ENCODE assay signal across 9 cellular contexts in the genomic region with DNA sequence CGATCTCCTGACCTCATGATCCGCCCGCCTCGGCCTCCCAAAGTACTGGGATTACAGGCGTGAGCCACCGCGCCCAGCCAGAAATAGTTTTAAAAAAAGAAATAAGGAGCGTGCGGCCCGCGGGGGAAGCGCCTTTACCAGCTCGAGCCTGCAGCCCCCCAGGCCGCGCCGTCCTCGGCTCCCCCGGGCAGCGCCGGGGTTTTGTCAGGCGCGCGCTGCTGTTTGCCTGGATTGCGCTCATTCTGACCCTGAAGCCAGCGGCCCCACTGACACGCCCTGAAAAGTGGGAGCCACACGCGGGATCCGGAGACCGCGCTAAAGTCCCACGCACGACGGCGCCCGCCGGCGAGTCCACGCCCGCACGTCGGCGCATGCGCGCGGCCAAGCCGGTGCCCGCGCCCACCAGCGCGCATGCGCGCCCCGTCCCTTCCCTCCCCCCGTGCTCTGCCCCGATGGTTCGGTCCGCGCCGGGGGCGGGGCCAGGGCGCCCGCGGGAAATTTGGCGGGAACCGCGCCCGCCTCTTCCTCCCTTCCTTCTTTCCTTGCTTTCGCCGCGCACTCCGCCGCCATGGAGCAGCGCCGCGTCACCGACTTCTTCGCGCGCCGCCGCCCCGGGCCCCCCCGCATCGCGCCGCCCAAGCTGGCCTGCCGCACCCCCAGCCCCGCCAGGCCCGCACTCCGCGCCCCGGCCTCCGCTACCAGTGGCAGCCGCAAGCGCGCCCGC. TPM values are rescaled to one million over a fixed set of nuclear protein-coding genes. Genes with fewer than 3 reads are reported as not detected.
DNase-seq lines count a peak whose midpoint lies in the region; ATAC-seq, FAIRE-seq and TF ChIP-seq lines count a peak whose summit lies in the region.
"Had no signal": no experiment of that assay in that cellular context is flagged by ENCODE, and none has a peak within 500 bp of the region (broad histone marks: within the 10 kb centered on the region; RNA-seq: fewer than 3 reads in every experiment).

A gene (plus strand): TSS at position 526 of the 724 bp plus-strand sequence. CDS start 43 bp downstream, at position 569.

- BruUV-seq in HepG2 (replicated peaks; lab: Mats Ljungman, UMichigan) = no TSS peak

- peak within 1 kb of the TSS; percentile 73 to 88 (median 76) for H3K4me3 ChIP-seq in HepG2 (replicated peaks in 1 of 3; ENCODE audit: insufficient read depth in 1 of 3, low read depth in 2 of 3, low read length in 3 of 3)

- TF ChIP-seq CTCF in HepG2 (CRISPR knock-in tag; IDR thresholded peaks at IDR 0.05) = 0 out of 2 replicates have a peak, but pooled peaks have one; percentile 9

- FAIRE-seq in HepG2 (lab: Jason Lieb, UNC) = peak; percentile 61
- FAIRE-seq: A204.1 had no signal

- peaks cover 42% of the 10 kb centered on the region for H3K4me1 Mint-ChIP-seq in dendritic cell treated with granulocyte-macrophage colony-stimulating factor and Interleukin-4, amounts not matched to agents 40 ng/mL and 50 ng/mL, for 4 days (ENCODE audit: low read depth)

- TF ChIP-seq EP300 in HepG2 (IDR thresholded peaks at IDR 0.05; ENCODE audit: low read depth in 2 of 2, low read length in 2 of 2) (peak in 1 of 2 experiments; percentile 41; a peak in 1 of 4 replicates), HepG2 (CRISPR knock-in tag; IDR thresholded peaks at IDR 0.05; ENCODE audit: borderline replicate concordance) (no peak)

- CTCF ChIA-PET in HepG2 (lab: Yijun Ruan, JAX; ENCODE audit: low intra/inter-chr PET ratio, low total read pairs) = no interaction called here

- ATAC-seq in HG03097 (IDR thresholded peaks at IDR 0.05; ENCODE audit: low FRiP score, unreplicated experiment) = peak; percentile 58
- ATAC-seq in HepG2 = peak; percentile 9; the same call in 1 of the 3 replicates

- no peaks in the 10 kb centered on the region for H4K20me1 ChIP-seq in HepG2 (ENCODE audit: insufficient read depth, low read length)

- no peak within 1 kb of the TSS for H2AFZ ChIP-seq in HepG2 (ENCODE audit: low read length)

- intact Hi-C loops in dendritic cell treated with granulocyte-macrophage colony-stimulating factor and Interleukin-4, amounts not matched to agents 40 ng/mL and 50 ng/mL, for 4 days (cut with micrococcal nuclease) = no loop called here
- intact Hi-C loops in HepG2 (cut with micrococcal nuclease; ENCODE audit: unreplicated experiment) = no loop called here

- under 1% methylated on average over 81 of the region's 98 CpGs for WGBS in HepG2 (ENCODE audit: low lambda C conversion rate)

- H3K9me3 ChIP-seq in HepG2 (ENCODE audit: low read length) = no peaks in the 10 kb centered on the region

- peaks cover 24% of the 10 kb centered on the region for H3K4me1 ChIP-seq in HepG2 (ENCODE audit: insufficient read depth, low read length)

- H3K27me3 ChIP-seq in HepG2 (ENCODE audit: control insufficient read depth in 1 of 2, insufficient read depth in 2 of 2, low read length in 2 of 2) = no peaks in the 10 kb centered on the region

- in situ Hi-C loops in HepG2 (cut with HindIII; ENCODE audit: extremely low pct_ligation_motif_present, low pct_unique_long_range_greater_than_20kb) = loop anchor here (5.0 kb wide), 1 partner anchor 46 kb away; no protein-coding TSS in a partner anchor

- peak within 1 kb of the TSS; percentile 99 for H3K4me2 ChIP-seq in HepG2 (ENCODE audit: low read depth, low read length)

- peaks cover 14% of the 10 kb centered on the region for H3K79me2 ChIP-seq in HepG2 (ENCODE audit: insufficient read depth, low read length)

- peaks cover 11 to 29% of the 10 kb centered on the region in 2 experiments for H3K36me3 ChIP-seq in HepG2 (replicated peaks in 1 of 2; ENCODE audit: control insufficient read depth in 1 of 2, insufficient read depth in 2 of 2, low read length in 2 of 2)

- H3K9me3 Mint-ChIP-seq in dendritic cell treated with granulocyte-macrophage colony-stimulating factor and Interleukin-4, amounts not matched to agents 40 ng/mL and 50 ng/mL, for 4 days = no peaks in the 10 kb centered on the region

- peak within 1 kb of the TSS; percentile 71 for H3K27ac ChIP-seq in HepG2 (ENCODE audit: extremely low read length, insufficient read depth, low read length)

- peak in 1 of 2 experiments; percentile 51; a peak in 2 of 4 replicates for TF ChIP-seq POLR2A in HepG2 (IDR thresholded peaks at IDR 0.05; ENCODE audit: insufficient read depth in 1 of 2, low read depth in 2 of 2, low read length in 2 of 2)

- peaks cover 13% of the 10 kb centered on the region for H3K36me3 Mint-ChIP-seq in dendritic cell treated with granulocyte-macrophage colony-stimulating factor and Interleukin-4, amounts not matched to agents 40 ng/mL and 50 ng/mL, for 4 days (ENCODE audit: low read depth)

- TF ChIP-seq RAD21 in HepG2 (CRISPR knock-in tag; IDR thresholded peaks at IDR 0.05) = 0 out of 2 replicates have a peak, but pooled peaks have one; percentile 53

- H3K27me3 Mint-ChIP-seq in dendritic cell treated with granulocyte-macrophage colony-stimulating factor and Interleukin-4, amounts not matched to agents 40 ng/mL and 50 ng/mL, for 4 days = peaks cover 10% of the 10 kb centered on the region

- peak within 1 kb of the TSS; percentile 79 for H3K27ac Mint-ChIP-seq in dendritic cell treated with granulocyte-macrophage colony-stimulating factor and Interleukin-4, amounts not matched to agents 40 ng/mL and 50 ng/mL, for 4 days

- peak; percentile 95 for DNase-seq in DMS 273 (lab: John Stamatoyannopoulos, UW; ENCODE audit: unreplicated experiment)
- DNase-seq in DMS 273 treated with DMSO at 0.1 percent for 48 hours (lab: John Stamatoyannopoulos, UW) = no peak
- peak; percentile 60 for DNase-seq in NCI-H460 (ENCODE audit: extremely low read depth, low read depth)
- peak; percentile 78 for DNase-seq in activated CD4-positive, alpha-beta T cell treated with anti-CD3 and anti-CD28 coated beads, Interleukin-2, amount 50 U/mL, for 1 hour
- peak; percentile 65 for DNase-seq in HepG2 (ENCODE audit: low spot score)
- peak; percentile 81 to 92 for DNase-seq in stimulated activated CD4-positive, alpha-beta T cell treated with anti-CD3 and anti-CD28 coated beads, Interleukin-2, amount 100 ng/mL, for 48 hours

- H3K4me3 Mint-ChIP-seq in dendritic cell treated with granulocyte-macrophage colony-stimulating factor and Interleukin-4, amounts not matched to agents 40 ng/mL and 50 ng/mL, for 4 days = peak within 1 kb of the TSS; percentile 78

- POLR2A ChIA-PET in HepG2 (lab: Yijun Ruan, JAX) = interaction anchor here (1.1 to 1.3 kb wide), 2 partner anchors 8 to 10 kb away, joined by 3 to 5 read pairs; a partner anchor contains a TSS

- peak within 1 kb of the TSS; percentile 77 for H3K9ac ChIP-seq in HepG2 (ENCODE audit: insufficient read depth, low read depth, low read length)

TF ChIP-seq in HepG2, 621 proteins besides CTCF, POLR2A, EP300 and RAD21 (continues in another document):
- TF ChIP-seq HES4 (CRISPR knock-in tag; IDR thresholded peaks at IDR 0.05; ENCODE audit: borderline replicate concordance) (peak; percentile 75), ZKSCAN5 (CRISPR knock-in tag; IDR thresholded peaks at IDR 0.05) (no peak)
- TF ChIP-seq, protein P1, sequence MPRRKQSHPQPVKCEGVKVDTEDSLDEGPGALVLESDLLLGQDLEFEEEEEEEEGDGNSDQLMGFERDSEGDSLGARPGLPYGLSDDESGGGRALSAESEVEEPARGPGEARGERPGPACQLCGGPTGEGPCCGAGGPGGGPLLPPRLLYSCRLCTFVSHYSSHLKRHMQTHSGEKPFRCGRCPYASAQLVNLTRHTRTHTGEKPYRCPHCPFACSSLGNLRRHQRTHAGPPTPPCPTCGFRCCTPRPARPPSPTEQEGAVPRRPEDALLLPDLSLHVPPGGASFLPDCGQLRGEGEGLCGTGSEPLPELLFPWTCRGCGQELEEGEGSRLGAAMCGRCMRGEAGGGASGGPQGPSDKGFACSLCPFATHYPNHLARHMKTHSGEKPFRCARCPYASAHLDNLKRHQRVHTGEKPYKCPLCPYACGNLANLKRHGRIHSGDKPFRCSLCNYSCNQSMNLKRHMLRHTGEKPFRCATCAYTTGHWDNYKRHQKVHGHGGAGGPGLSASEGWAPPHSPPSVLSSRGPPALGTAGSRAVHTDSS (CRISPR knock-in tag; conservative IDR thresholded peaks at IDR 0.05) = 0 out of 2 replicates have a peak, but pooled peaks have one; percentile 79

RNA-seq across cellular contexts. Expression of the gene that starts here (rescaled TPM):
- 12.5 and 13.8 TPM in 2 replicates for total RNA-seq in NCI-H460 (2014; rRNA removed; shearing (Covaris generic))
- polyA plus RNA-seq in NCI-H460 (2014; cell fraction: nucleus; rRNA removed) = 26.9 and 63.7 TPM in 2 replicates
- 16.5 and 23.1 TPM in 2 replicates for total RNA-seq in HepG2 (2016; rRNA removed; fragmentation: Illumina TruSeq; extraction: Trizol)
- 14.3 and 18.2 TPM in 2 replicates for total RNA-seq in HepG2 (2016; cell fraction: cytosol; rRNA removed; fragmentation: Illumina TruSeq; extraction: Trizol; ENCODE audit: low read depth)
- 15.0 and 21.7 TPM in 2 replicates for total RNA-seq in HepG2 (2016; cell fraction: insoluble cytoplasmic fraction; rRNA removed; fragmentation: Illumina TruSeq; extraction: Trizol)
- total RNA-seq in HepG2 (2016; cell fraction: membrane; rRNA removed; fragmentation: Illumina TruSeq; extraction: Trizol) = 30.9 and 31.0 TPM in 2 replicates
- total RNA-seq in HepG2 (2016; cell fraction: nucleus; rRNA removed; fragmentation: Illumina TruSeq; extraction: Trizol) = 12.6 and 18.8 TPM in 2 replicates
- 17.9 and 23.8 TPM in 2 replicates for polyA plus RNA-seq in HepG2 (2011; rRNA removed)
- polyA plus RNA-seq in HepG2 (2011; cell fraction: cytosol; rRNA removed) = 15.0 and 37.3 TPM in 2 replicates
- polyA plus RNA-seq in HepG2 (2011; cell fraction: nucleus; rRNA removed) = 29.6 and 46.8 TPM in 2 replicates
- polyA plus RNA-seq in HepG2 (2012) = 13.5 and 17.6 TPM in 2 replicates
- 18.5 and 24.2 TPM in 2 replicates for polyA plus RNA-seq in HepG2 (2016; cell fraction: cytosol; fragmentation: Illumina TruSeq; extraction: Trizol; ENCODE audit: low read depth)
- polyA plus RNA-seq in HepG2 (2016; cell fraction: insoluble cytoplasmic fraction; fragmentation: Illumina TruSeq; extraction: Trizol; ENCODE audit: low read depth) = 22.4 and 29.0 TPM in 2 replicates
- 25.4 and 37.1 TPM in 2 replicates for polyA plus RNA-seq in HepG2 (2016; cell fraction: membrane; fragmentation: Illumina TruSeq; extraction: Trizol; ENCODE audit: low read depth)
- polyA plus RNA-seq in HepG2 (2016; cell fraction: nucleus; fragmentation: Illumina TruSeq; extraction: Trizol; ENCODE audit: insufficient read depth, low read depth) = 34.6 and 39.8 TPM in 2 replicates
- 25.0 and 71.0 TPM in 2 replicates for polyA minus RNA-seq in HepG2 (2011; rRNA and poly(A)+ RNA removed; ENCODE audit: low replicate concordance)
- polyA minus RNA-seq in HepG2 (2011; cell fraction: cytosol; rRNA and poly(A)+ RNA removed) = 28.6 and 52.8 TPM in 2 replicates
- polyA minus RNA-seq in HepG2 (2011; cell fraction: nucleus; rRNA and poly(A)+ RNA removed) = 6.7 and 8.8 TPM in 2 replicates
